23 cellular contexts compared by ENCODE assay signal in the genomic region with DNA sequence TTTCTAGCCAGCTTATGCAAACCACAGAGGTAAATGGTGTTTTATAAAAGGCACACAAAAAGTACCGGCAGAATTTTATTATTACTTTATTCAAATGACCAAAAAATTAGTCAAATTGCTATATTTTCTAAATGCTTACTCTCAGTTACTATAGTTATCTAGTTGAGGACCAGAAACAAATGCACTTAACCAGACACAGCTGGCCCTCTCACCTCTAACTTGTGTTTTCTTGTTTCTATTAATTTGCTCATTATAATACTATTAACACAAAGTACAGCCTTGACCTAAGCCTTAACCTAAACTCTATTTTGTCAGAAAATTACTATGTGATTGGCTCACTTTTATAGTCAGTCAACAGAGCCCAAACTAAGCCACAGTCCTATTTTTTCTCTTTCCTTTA.
"Had no signal": no experiment of that assay in that cellular context is flagged by ENCODE, and none has a peak within 500 bp of the region (broad histone marks: within the 10 kb centered on the region; RNA-seq: fewer than 3 reads in every experiment).

No MANE protein-coding gene starts in this region.

- ATAC-seq: HepG2 had no signal

- H3K4me3 ChIP-seq: SJSA1, SK-N-MC had no signal

- H3K4me1 ChIP-seq: SJSA1 had no signal

- H3K27ac ChIP-seq: SJSA1, SK-N-MC had no signal

- H3K9me3 ChIP-seq: SJSA1 had no signal

- DNase-seq: IMR-90, Kasumi-1, KG1, MV-4-11, NCI-H1048, NCI-H1105, NCI-H1417, NCI-H1436 treated with DMSO at 0.1 percent for 48 hours, NCI-H1694, NCI-H187 treated with DMSO at 0.1 percent for 48 hours, NCI-H2029 treated with DMSO at 0.1 percent for 48 hours, NCI-H2171 treated with DMSO at 0.1 percent for 48 hours, NCI-H345, NCI-H446 treated with DMSO at 0.1 percent for 48 hours, NCI-H510A treated with DMSO at 0.1 percent for 48 hours, NCI-H526, NCI-H748 treated with DMSO at 0.1 percent for 48 hours, Right ventricle myocardium superior, RPMI8226, SIG-M5 had no signal

- H3K27me3 ChIP-seq: SJSA1 had no signal
